27 cellular contexts compared by ENCODE assay signal in genomic region chr11:10629431-10630002, GRCh38.
"Had no signal": no experiment of that assay in that cellular context is flagged by ENCODE, and none has a peak within 500 bp of the region (broad histone marks: within the 10 kb centered on the region; RNA-seq: fewer than 3 reads in every experiment).

No MANE protein-coding gene starts in this region.

- H3K4me1 ChIP-seq: breast epithelium had no signal

- ATAC-seq: left colon; naive thymus-derived CD4-positive, alpha-beta T cell had no signal

- H3K4me3 ChIP-seq: breast epithelium, right atrium auricular region, SK-N-MC, spleen, testis, vagina had no signal

- H3K27ac ChIP-seq: breast epithelium, right atrium auricular region, SK-N-MC, testis, vagina, WERI-Rb-1 had no signal

- H3K27ac Mint-ChIP-seq: activated CD8-positive, alpha-beta T cell treated with anti-CD3 and anti-CD28 coated beads for 36 hours; activated naive CD4-positive, alpha-beta T cell treated with anti-CD3 and anti-CD28 coated beads for 36 hours; activated T-helper 1 cell treated with anti-CD3 and anti-CD28 coated beads, Interleukin-12 subunit alpha, Interleukin-12 subunit beta, Interleukin-2, Interleukin-4 antibody, amounts not matched to agents 30 ng/mL and 10 ng/mL and 1 ng/mL, durations not matched to agents 14 hours and 24 hours and 36 hours; T-helper 1 cell treated with Interleukin-12 subunit alpha and Interleukin-12 subunit beta and Interleukin-4 antibody, amounts not matched to agents 30 μg/mL and 1 μg/mL, for 36 hours; type B pancreatic cell had no signal

- H3K27me3 ChIP-seq: breast epithelium, right atrium auricular region, spleen, testis, vagina had no signal

- DNase-seq: activated CD4-positive, alpha-beta T cell treated with anti-CD3 and anti-CD28 coated beads for 1 hour; activated CD4-positive, alpha-beta T cell treated with anti-CD3 and anti-CD28 coated beads, Interleukin-2, amount 50 U/mL, for 1 hour; activated CD8-positive, alpha-beta T cell treated with anti-CD3 and anti-CD28 coated beads for 36 hours; activated effector memory CD4-positive, alpha-beta T cell treated with anti-CD3 and anti-CD28 coated beads, Interleukin-2, amount 50 U/mL, for 16 hours; activated naive CD4-positive, alpha-beta T cell treated with anti-CD3 and anti-CD28 coated beads for 36 hours; activated T-cell treated with anti-CD3 and anti-CD28 coated beads, Interleukin-2, amount 50 U/mL, for 1 hour; amniotic stem cell; effector CD8-positive, alpha-beta T cell; hippocampal formation; kidney; left colon; midbrain; naive thymus-derived CD4-positive, alpha-beta T cell; occipital lobe; spleen; stimulated activated naive CD4-positive, alpha-beta T cell treated with Interleukin-2 at 50 U/mL for 16 hours; T-helper 9 cell; testis; WERI-Rb-1 had no signal

- H3K4me1 Mint-ChIP-seq: neural crest cell had no signal

- H3K4me3 Mint-ChIP-seq: activated CD8-positive, alpha-beta T cell treated with anti-CD3 and anti-CD28 coated beads for 36 hours; activated naive CD4-positive, alpha-beta T cell treated with anti-CD3 and anti-CD28 coated beads for 36 hours; activated T-helper 1 cell treated with anti-CD3 and anti-CD28 coated beads, Interleukin-12 subunit alpha, Interleukin-12 subunit beta, Interleukin-2, Interleukin-4 antibody, amounts not matched to agents 30 ng/mL and 10 ng/mL and 1 ng/mL, durations not matched to agents 14 hours and 24 hours and 36 hours; neural crest cell; T-helper 1 cell treated with Interleukin-12 subunit alpha and Interleukin-12 subunit beta and Interleukin-4 antibody, amounts not matched to agents 30 μg/mL and 1 μg/mL, for 36 hours; type B pancreatic cell had no signal

- H3K27me3 Mint-ChIP-seq: activated CD8-positive, alpha-beta T cell treated with anti-CD3 and anti-CD28 coated beads for 36 hours; type B pancreatic cell had no signal

- H3K9me3 Mint-ChIP-seq: activated CD8-positive, alpha-beta T cell treated with anti-CD3 and anti-CD28 coated beads for 36 hours; activated naive CD4-positive, alpha-beta T cell treated with anti-CD3 and anti-CD28 coated beads for 36 hours; activated T-helper 1 cell treated with anti-CD3 and anti-CD28 coated beads, Interleukin-12 subunit alpha, Interleukin-12 subunit beta, Interleukin-2, Interleukin-4 antibody, amounts not matched to agents 30 ng/mL and 10 ng/mL and 1 ng/mL, durations not matched to agents 14 hours and 24 hours and 36 hours; naive thymus-derived CD4-positive, alpha-beta T cell; neural crest cell; T-helper 1 cell treated with Interleukin-12 subunit alpha and Interleukin-12 subunit beta and Interleukin-4 antibody, amounts not matched to agents 30 μg/mL and 1 μg/mL, for 36 hours; type B pancreatic cell had no signal

- H3K36me3 ChIP-seq: breast epithelium, right atrium auricular region, vagina, WERI-Rb-1 had no signal

- H3K36me3 Mint-ChIP-seq: naive thymus-derived CD4-positive, alpha-beta T cell; type B pancreatic cell had no signal

- H3K9me3 ChIP-seq: breast epithelium, right atrium auricular region, spleen, testis, vagina had no signal
